In genomic region chr2:23164173-23164572, GRCh38 we compare ENCODE assay signal across 10 cellular contexts.
"Had no signal": no experiment of that assay in that cellular context is flagged by ENCODE, and none has a peak within 500 bp of the region (broad histone marks: within the 10 kb centered on the region; RNA-seq: fewer than 3 reads in every experiment).

No MANE protein-coding gene starts in this region.

- ATAC-seq: HCT116 had no signal

- H3K4me1 ChIP-seq: HAP-1 had no signal

- H3K27ac ChIP-seq: GM23248 had no signal

- H3K9ac ChIP-seq: GM23248 had no signal

- H3K27ac Mint-ChIP-seq: H9, HFFc6 had no signal

- FAIRE-seq: H1, H54 had no signal

- H3K36me3 ChIP-seq: HAP-1 had no signal

- H2AFZ ChIP-seq: GM23248 had no signal

- H3K4me3 Mint-ChIP-seq: H9, HFFc6 had no signal

- H3K9me3 Mint-ChIP-seq: H9 had no signal

- H3K4me1 Mint-ChIP-seq: H9 had no signal

- DNase-seq: GM23248, GOT3, H7, H9, HCEC 1CT, HFFc6 had no signal

- H3K9me3 ChIP-seq: HAP-1 had no signal

- H3K4me3 ChIP-seq: GM23248, HAP-1 had no signal
